Comparison of ENCODE assay signal across 29 cellular contexts in genomic region chr1:174766727-174767126, GRCh38.
"Had no signal": no experiment of that assay in that cellular context is flagged by ENCODE, and none has a peak within 500 bp of the region (broad histone marks: within the 10 kb centered on the region; RNA-seq: fewer than 3 reads in every experiment).

No MANE protein-coding gene starts in this region.

- H3K27ac ChIP-seq: colonic mucosa, esophagus muscularis mucosa, foreskin keratinocyte, gastroesophageal sphincter, heart right ventricle, lower lobe of right lung, ovary, psoas muscle, sigmoid colon, spleen, stomach, thyroid gland had no signal

- H3K36me3 Mint-ChIP-seq: mesothelial cell of epicardium, naive B cell had no signal

- ATAC-seq: foreskin keratinocyte, gastroesophageal sphincter, heart right ventricle, left ventricle myocardium superior, lower lobe of right lung, mucosa of descending colon, psoas muscle, right cardiac atrium had no signal

- DNase-seq: colonic mucosa; effector CD8-positive, alpha-beta T cell; foreskin keratinocyte; glutamatergic neuron; heart right ventricle; hypothalamus; immature natural killer cell; islet precursor cell; kidney glomerular epithelial cell; left ventricle myocardium superior; lower lobe of right lung; mucosa of descending colon; naive B cell; nephron progenitor cell; nucleus accumbens; ovary; posterior cingulate gyrus; psoas muscle; right cardiac atrium; sigmoid colon; spleen; stimulated activated CD4-positive, alpha-beta T cell treated with anti-CD3 and anti-CD28 coated beads, Interleukin-2, amount 100 ng/mL, for 48 hours; stimulated activated naive CD4-positive, alpha-beta T cell treated with Interleukin-2 at 50 U/mL for 16 hours; stomach; thyroid gland had no signal

- H3K36me3 ChIP-seq: colonic mucosa, esophagus muscularis mucosa, gastroesophageal sphincter, heart right ventricle, lower lobe of right lung, ovary, sigmoid colon, spleen, stomach, thyroid gland had no signal

- H3K4me3 Mint-ChIP-seq: dendritic cell treated with granulocyte-macrophage colony-stimulating factor and Interleukin-4, amounts not matched to agents 40 ng/mL and 50 ng/mL, for 4 days; immature natural killer cell; mesothelial cell of epicardium; naive B cell; nephron progenitor cell had no signal

- H3K27ac Mint-ChIP-seq: dendritic cell treated with granulocyte-macrophage colony-stimulating factor and Interleukin-4, amounts not matched to agents 40 ng/mL and 50 ng/mL, for 4 days; mesothelial cell of epicardium; nephron progenitor cell had no signal

- H3K4me1 ChIP-seq: colonic mucosa, esophagus muscularis mucosa, foreskin keratinocyte, gastroesophageal sphincter, heart right ventricle, lower lobe of right lung, psoas muscle, sigmoid colon, thyroid gland had no signal

- H3K4me1 Mint-ChIP-seq: nephron progenitor cell had no signal

- H3K27me3 Mint-ChIP-seq: dendritic cell treated with granulocyte-macrophage colony-stimulating factor and Interleukin-4, amounts not matched to agents 40 ng/mL and 50 ng/mL, for 4 days; naive B cell had no signal

- H3K4me3 ChIP-seq: colonic mucosa, esophagus muscularis mucosa, gastroesophageal sphincter, heart right ventricle, lower lobe of right lung, mucosa of descending colon, ovary, psoas muscle, sigmoid colon, spleen, stomach, thyroid gland had no signal

- H3K9me3 ChIP-seq: colonic mucosa, esophagus muscularis mucosa, gastroesophageal sphincter, heart right ventricle, lower lobe of right lung, mucosa of descending colon, ovary, psoas muscle, sigmoid colon, spleen, stomach, thyroid gland had no signal

- H3K9me3 Mint-ChIP-seq: dendritic cell treated with granulocyte-macrophage colony-stimulating factor and Interleukin-4, amounts not matched to agents 40 ng/mL and 50 ng/mL, for 4 days; immature natural killer cell; mesothelial cell of epicardium; nephron progenitor cell had no signal

- H3K27me3 ChIP-seq: colonic mucosa, esophagus muscularis mucosa, foreskin keratinocyte, gastroesophageal sphincter, heart right ventricle, ovary, sigmoid colon, spleen, stomach, thyroid gland had no signal
